Comparison of ENCODE assay signal across 14 cellular contexts in genomic region chr17:77770331-77771105, GRCh38.
DNase-seq lines count a peak whose midpoint lies in the region; ATAC-seq and TF ChIP-seq lines count a peak whose summit lies in the region.
"Had no signal": no experiment of that assay in that cellular context is flagged by ENCODE, and none has a peak within 500 bp of the region (broad histone marks: within the 10 kb centered on the region; RNA-seq: fewer than 3 reads in every experiment).

No MANE protein-coding gene starts in this region.

- ATAC-seq in right cardiac atrium, result peak; percentile 58 to 62
- ATAC-seq in effector memory CD8-positive, alpha-beta T cell (replicated peaks), result no peak
- ATAC-seq: activated CD4-positive, alpha-beta T cell treated with anti-CD3 and anti-CD28 coated beads for 36 hours had no signal

- peaks cover 8 to 20% (median 14%) of the 10 kb centered on the region in 3 donors for H3K27me3 Mint-ChIP-seq in CD14-positive monocyte (ENCODE audit: low read depth in 3 of 3)
- H3K27me3 Mint-ChIP-seq in effector memory CD8-positive, alpha-beta T cell, result peaks cover 0 to 5% of the 10 kb centered on the region in 2 donors
- H3K27me3 Mint-ChIP-seq: activated CD4-positive, alpha-beta T cell treated with anti-CD3 and anti-CD28 coated beads for 36 hours had no signal

- WGBS in right cardiac atrium, result 78% methylated on average over 17 of the region's 17 CpGs

- H3K4me1 ChIP-seq in ACC112 (ENCODE audit: control insufficient read depth, insufficient read depth, low read length, unreplicated experiment) (peaks cover 13% of the 10 kb centered on the region), right cardiac atrium (ENCODE audit: control insufficient read depth, insufficient read depth, low read length) (no peaks in the 10 kb centered on the region)
- H3K4me1 ChIP-seq: suprapubic skin had no signal

- no peaks in the 10 kb centered on the region for H3K9me3 ChIP-seq in right cardiac atrium (ENCODE audit: control insufficient read depth, low read length)
- H3K9me3 ChIP-seq: suprapubic skin had no signal

- DNase-seq in H4 (ENCODE audit: low spot score) (peak; percentile 86), amniotic epithelial cell (ENCODE audit: low read depth) (peak; percentile 50), right cardiac atrium (peak; percentile 62 to 77 (median 73)), CD14-positive monocyte (ENCODE audit: low spot score) (no peak), kidney tubule cell (ENCODE audit: low spot score) (no peak)
- no peak for DNase-seq in effector CD4-positive, alpha-beta T cell
- DNase-seq in effector memory CD8-positive, alpha-beta T cell, result no peak
- DNase-seq: activated CD4-positive, alpha-beta T cell treated with anti-CD3 and anti-CD28 coated beads for 36 hours; MM.1S had no signal

- no peaks in the 10 kb centered on the region for H3K36me3 ChIP-seq in ACC112 (ENCODE audit: insufficient read depth, low read length)
- H3K36me3 ChIP-seq: suprapubic skin had no signal

- no peak for TF ChIP-seq CTCF in CD14-positive monocyte (IDR thresholded peaks at IDR 0.05)

- no peak overlapping the region for H3K27ac Mint-ChIP-seq in CD14-positive monocyte
- H3K27ac Mint-ChIP-seq in effector memory CD8-positive, alpha-beta T cell, result no peak overlapping the region
- H3K27ac Mint-ChIP-seq: activated CD4-positive, alpha-beta T cell treated with anti-CD3 and anti-CD28 coated beads for 36 hours; activated T-helper 2 cell treated with anti-CD3 and anti-CD28 coated beads, Interferon-gamma antibody, Interleukin-2, Interleukin-4, amounts not matched to agents 10 μg/mL and 5 μg/mL and 100 μg/mL, durations not matched to agents 14 hours and 24 hours and 36 hours; dendritic cell treated with granulocyte-macrophage colony-stimulating factor and Interleukin-4, amounts not matched to agents 40 ng/mL and 50 ng/mL, for 4 days; progenitor cell of endocrine pancreas had no signal

- H3K4me3 Mint-ChIP-seq in CD14-positive monocyte, result no peak overlapping the region
- H3K4me3 Mint-ChIP-seq in effector memory CD8-positive, alpha-beta T cell, result no peak overlapping the region
- H3K4me3 Mint-ChIP-seq: activated CD4-positive, alpha-beta T cell treated with anti-CD3 and anti-CD28 coated beads for 36 hours; dendritic cell treated with granulocyte-macrophage colony-stimulating factor and Interleukin-4, amounts not matched to agents 40 ng/mL and 50 ng/mL, for 4 days had no signal

- peaks cover 3% of the 10 kb centered on the region for H3K4me1 Mint-ChIP-seq in CD14-positive monocyte
- H3K4me1 Mint-ChIP-seq in effector memory CD8-positive, alpha-beta T cell (ENCODE audit: low read depth in 2 of 2), result peaks cover 13 to 15% of the 10 kb centered on the region in 2 donors

- no peaks in the 10 kb centered on the region for H3K79me2 ChIP-seq in ACC112 (ENCODE audit: control insufficient read depth, insufficient read depth, low read length, unreplicated experiment)

- no peak overlapping the region for H3K4me3 ChIP-seq in ACC112 (ENCODE audit: low read depth, low read length)
- H3K4me3 ChIP-seq in right cardiac atrium (ENCODE audit: low read length), result no peak overlapping the region
- H3K4me3 ChIP-seq: suprapubic skin had no signal

- no peaks in the 10 kb centered on the region for H3K36me3 Mint-ChIP-seq in CD14-positive monocyte
- no peaks in the 10 kb centered on the region for H3K36me3 Mint-ChIP-seq in effector memory CD8-positive, alpha-beta T cell (ENCODE audit: insufficient read depth)

- H3K27me3 ChIP-seq in ACC112 (ENCODE audit: insufficient read depth, low read length) (peaks cover 5% of the 10 kb centered on the region; the same call in 1 of the 2 replicates), right cardiac atrium (ENCODE audit: control insufficient read depth, insufficient read depth) (no peaks in the 10 kb centered on the region)
- H3K27me3 ChIP-seq: suprapubic skin had no signal

- peak overlapping the region; percentile 14 for H2AFZ ChIP-seq in ACC112 (ENCODE audit: low read length, unreplicated experiment)

- H3K27ac ChIP-seq in ACC112 (ENCODE audit: low read depth, low read length), result peak overlapping the region; percentile 48; the same call in 1 of the 2 replicates
- no peak overlapping the region for H3K27ac ChIP-seq in right cardiac atrium (ENCODE audit: low read length)
- H3K27ac ChIP-seq: suprapubic skin had no signal

- intact Hi-C loops in right cardiac atrium (cut with DNase I), result loop anchor here in 2 of 4 donors (5.0 to 10.0 kb wide), 2 partner anchors 242 to 244 kb away; no protein-coding TSS in a partner anchor
- intact Hi-C loops in CD14-positive monocyte (cut with micrococcal nuclease), result no loop called here

- no peaks in the 10 kb centered on the region for H3K9me3 Mint-ChIP-seq in CD14-positive monocyte
- H3K9me3 Mint-ChIP-seq in effector memory CD8-positive, alpha-beta T cell, result no peaks in the 10 kb centered on the region
- H3K9me3 Mint-ChIP-seq: activated T-helper 2 cell treated with anti-CD3 and anti-CD28 coated beads, Interferon-gamma antibody, Interleukin-2, Interleukin-4, amounts not matched to agents 10 μg/mL and 5 μg/mL and 100 μg/mL, durations not matched to agents 14 hours and 24 hours and 36 hours; dendritic cell treated with granulocyte-macrophage colony-stimulating factor and Interleukin-4, amounts not matched to agents 40 ng/mL and 50 ng/mL, for 4 days had no signal

Comparison
In these comparisons a context has a peak if more than half of its experiments do, and no peak if none do; other contexts are left out.
1. DNase-seq: peak in H4 (single experiment), amniotic epithelial cell (single experiment) and right cardiac atrium (3 of 3); none in effector CD4-positive, alpha-beta T cell (single experiment), CD14-positive monocyte (single experiment), kidney tubule cell (single experiment) and effector memory CD8-positive, alpha-beta T cell (0 of 3).